Comparison of ENCODE assay signal across 19 cellular contexts in genomic region chr3:154050216-154050615, GRCh38.
DNase-seq lines count a peak whose midpoint lies in the region; ATAC-seq and TF ChIP-seq lines count a peak whose summit lies in the region.
"Had no signal": no experiment of that assay in that cellular context is flagged by ENCODE, and none has a peak within 500 bp of the region (broad histone marks: within the 10 kb centered on the region; RNA-seq: fewer than 3 reads in every experiment).

No MANE protein-coding gene starts in this region.

- H3K27ac ChIP-seq in SJSA1, result peak overlapping the region; percentile 34
- H3K27ac ChIP-seq in right lobe of liver, result no peak overlapping the region
- H3K27ac ChIP-seq: BLaER1 treated with 17β-estradiol and CSF1 and Interleukin-3, amounts not matched to agents 10 nM and 100 nM; C4-2B had no signal

- intact Hi-C loops in right lobe of liver (cut with DNase I), result no loop called here

- TF ChIP-seq POLR2A in right lobe of liver (IDR thresholded peaks at IDR 0.05), result no peak

- H3K9me3 ChIP-seq in SJSA1 (replicated peaks) (no peaks in the 10 kb centered on the region), right lobe of liver (no peaks in the 10 kb centered on the region)
- H3K9me3 ChIP-seq: BLaER1 treated with 17β-estradiol and CSF1 and Interleukin-3, amounts not matched to agents 10 nM and 100 nM; Caco-2 had no signal

- no peaks in the 10 kb centered on the region for H3K27me3 ChIP-seq in SJSA1 (replicated peaks)
- no peaks in the 10 kb centered on the region for H3K27me3 ChIP-seq in right lobe of liver
- H3K27me3 ChIP-seq: BLaER1 treated with 17β-estradiol and CSF1 and Interleukin-3, amounts not matched to agents 10 nM and 100 nM had no signal

- DNase-seq in ELR (ENCODE audit: low read depth), result peak; percentile 28
- DNase-seq in SJSA1 (ENCODE audit: low read depth in 1 of 2, low spot score in 2 of 2), result no peak
- peak; percentile 40 for DNase-seq in fibroblast of mammary gland (ENCODE audit: low read depth)
- peak; percentile 22 for DNase-seq in fibroblast of the aortic adventitia (ENCODE audit: low read depth)
- DNase-seq in NCI-H1436 (lab: John Stamatoyannopoulos, UW), result no peak
- DNase-seq in OCI-M1 (lab: John Stamatoyannopoulos, UW), result no peak
- DNase-seq in NCI-H748 treated with DMSO at 0.1 percent for 48 hours (lab: John Stamatoyannopoulos, UW), result no peak
- no peak for DNase-seq in right lobe of liver
- DNase-seq: 8988T; AML-193; Caco-2; Calu3; CD4-positive, alpha-beta T cell; CD8-positive, alpha-beta T cell; DMS79 treated with DMSO at 0.1 percent for 48 hours; GDM1 had no signal

- no peak overlapping the region for H3K4me3 ChIP-seq in SJSA1
- H3K4me3 ChIP-seq in fibroblast of mammary gland (ENCODE audit: control insufficient read depth, low read depth, low read length), result no peak overlapping the region
- H3K4me3 ChIP-seq in fibroblast of the aortic adventitia (ENCODE audit: low read depth, low read length), result no peak overlapping the region
- no peak overlapping the region for H3K4me3 ChIP-seq in right lobe of liver
- H3K4me3 ChIP-seq: BLaER1 treated with 17β-estradiol and CSF1 and Interleukin-3, amounts not matched to agents 10 nM and 100 nM; GM12878 had no signal

- ATAC-seq in right lobe of liver, result no peak
- ATAC-seq: CD8-positive, alpha-beta T cell; GM12878 had no signal

- H3K4me1 ChIP-seq in SJSA1 (replicated peaks) (peaks cover 24% of the 10 kb centered on the region), right lobe of liver (no peaks in the 10 kb centered on the region)
- H3K4me1 ChIP-seq: BLaER1 treated with 17β-estradiol and CSF1 and Interleukin-3, amounts not matched to agents 10 nM and 100 nM; Caco-2 had no signal

- H3K36me3 ChIP-seq in SJSA1 (no peaks in the 10 kb centered on the region), right lobe of liver (no peaks in the 10 kb centered on the region)
- H3K36me3 ChIP-seq: BLaER1 treated with 17β-estradiol and CSF1 and Interleukin-3, amounts not matched to agents 10 nM and 100 nM had no signal

- TF ChIP-seq CTCF in fibroblast of mammary gland (conservative IDR thresholded peaks at IDR 0.05; ENCODE audit: control insufficient read depth, insufficient read depth, low read depth, low read length), result no peak
- TF ChIP-seq CTCF in fibroblast of the aortic adventitia (IDR thresholded peaks at IDR 0.05; ENCODE audit: insufficient read depth, low read length), result no peak
- TF ChIP-seq CTCF in right lobe of liver (IDR thresholded peaks at IDR 0.05), result no peak

Comparison
In these comparisons a context has a peak if more than half of its experiments do, and no peak if none do; other contexts are left out.
1. DNase-seq: peak in ELR (single experiment), fibroblast of mammary gland (single experiment) and fibroblast of the aortic adventitia (single experiment); none in SJSA1 (0 of 2), NCI-H1436 (single experiment), OCI-M1 (single experiment), NCI-H748 treated with DMSO at 0.1 percent for 48 hours (single experiment) and right lobe of liver (0 of 3).